In the genomic region with DNA sequence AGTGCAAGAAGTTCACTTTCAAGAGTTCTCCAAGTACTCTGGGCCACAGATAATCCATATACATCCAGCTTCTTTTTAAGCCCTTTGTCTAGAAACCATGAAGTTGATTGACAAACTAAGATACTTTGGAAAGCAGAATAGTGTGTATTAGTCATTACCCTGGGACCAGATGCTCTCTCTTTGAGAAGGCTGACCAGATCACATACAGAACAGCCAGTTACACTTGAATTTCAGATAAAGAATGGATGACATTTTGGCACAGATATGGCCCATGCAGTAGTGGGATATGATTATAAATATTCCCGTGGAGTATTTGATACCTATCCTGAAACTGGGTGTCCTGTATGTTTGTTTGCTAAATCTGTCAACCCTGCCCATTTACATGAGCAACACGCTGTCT, we compare ENCODE assay signal across 3 cellular contexts.
"Had no signal": no experiment of that assay in that cellular context is flagged by ENCODE, and none has a peak within 500 bp of the region (broad histone marks: within the 10 kb centered on the region; RNA-seq: fewer than 3 reads in every experiment).

No MANE protein-coding gene starts in this region.

- ATAC-seq: GM12878 had no signal

- H3K4me3 ChIP-seq: GM12878 had no signal

- DNase-seq: GDM1, GF-D8 had no signal
